ENCODE assay signal across 13 cellular contexts in genomic region chr1:100955322-100955721, GRCh38. TPM values are rescaled to one million over a fixed set of nuclear protein-coding genes. Genes with fewer than 3 reads are reported as not detected.
DNase-seq lines count a peak whose midpoint lies in the region; ATAC-seq and TF ChIP-seq lines count a peak whose summit lies in the region.
"Had no signal": no experiment of that assay in that cellular context is flagged by ENCODE, and none has a peak within 500 bp of the region (broad histone marks: within the 10 kb centered on the region; RNA-seq: fewer than 3 reads in every experiment).

No MANE protein-coding gene starts in this region.

- TF ChIP-seq POLR2A in HCT116 (IDR thresholded peaks at IDR 0.05; ENCODE audit: borderline replicate concordance, extremely low read depth, insufficient read depth, insufficient read length), result no peak

- no peak overlapping the region for H3K9ac ChIP-seq in HCT116 (ENCODE audit: low read length)

- POLR2A ChIA-PET in HCT116 (lab: Charles Lee), result no interaction called here

- intact Hi-C loops in HCT116 (cut with micrococcal nuclease), result no loop called here

- peak; percentile 84 for DNase-seq in AG09319 (ENCODE audit: extremely low read depth, low read depth)
- no peak for DNase-seq in HCT116 (ENCODE audit: low read depth, low spot score)
- peak; percentile 85 for DNase-seq in astrocyte of the spinal cord (ENCODE audit: low read depth, low spot score)
- peak; percentile 22 for DNase-seq in kidney tubule cell (ENCODE audit: low spot score)
- DNase-seq in NCI-H524 (lab: John Stamatoyannopoulos, UW), result no peak
- DNase-seq in NCI-H345 (lab: John Stamatoyannopoulos, UW), result no peak
- DNase-seq in GM13977 (ENCODE audit: low spot score), result no peak
- DNase-seq: effector CD4-positive, alpha-beta T cell; H7; NCI-H1048; transverse colon had no signal

- H3K36me3 ChIP-seq in HCT116 (ENCODE audit: control insufficient read depth in 1 of 2, insufficient read depth in 2 of 2, low read length in 2 of 2), result no peaks in the 10 kb centered on the region; a peak in 1 of 4 replicates
- H3K36me3 ChIP-seq: neutrophil, transverse colon had no signal

- H3K4me3 ChIP-seq in HCT116 (replicated peaks in 1 of 2; ENCODE audit: low read depth in 1 of 2, low read length in 2 of 2) (no peak overlapping the region), astrocyte of the spinal cord (ENCODE audit: low read depth, low read length) (no peak overlapping the region)
- H3K4me3 ChIP-seq: transverse colon had no signal

- H2AFZ ChIP-seq in HCT116 (ENCODE audit: low read depth, low read length, poor library complexity, severe bottlenecking), result no peak overlapping the region

- no peaks in the 10 kb centered on the region for H3K9me3 ChIP-seq in HCT116 (ENCODE audit: control insufficient read depth in 1 of 2, insufficient read depth in 1 of 2, low read depth in 1 of 2, low read length in 2 of 2)
- H3K9me3 ChIP-seq: neutrophil, transverse colon had no signal

- H4K20me1 ChIP-seq in HCT116 (ENCODE audit: insufficient read depth), result no peaks in the 10 kb centered on the region

- CTCF ChIA-PET in HCT116 (lab: Charles Lee), result interaction anchor here (1.0 kb wide), 1 partner anchor 34 kb away, joined by 4 read pairs; no protein-coding TSS in a partner anchor

- RAD21 ChIA-PET in HCT116 (lab: Charles Lee; ENCODE audit: low non-redundant PET in 1 of 2, low total read pairs in 2 of 2, uncharacterized antibody in 2 of 2, unreplicated experiment in 2 of 2), result no interaction called here

- H3K4me2 ChIP-seq in HCT116 (ENCODE audit: low read length), result no peak overlapping the region

- TF ChIP-seq CTCF in AG09319 (IDR thresholded peaks at IDR 0.05; ENCODE audit: low read depth, low read length) (no peak), HCT116 (IDR thresholded peaks at IDR 0.05 in 2 of 3, conservative IDR thresholded peaks at IDR 0.05 in 1 of 3; ENCODE audit: borderline replicate concordance in 1 of 3, insufficient read depth in 1 of 3, low read depth in 2 of 3, low read length in 2 of 3) (no peak), astrocyte of the spinal cord (IDR thresholded peaks at IDR 0.05; ENCODE audit: low read depth, low read length) (no peak), GM13977 (IDR thresholded peaks at IDR 0.05; ENCODE audit: extremely low read depth, insufficient read depth, missing control alignments) (no peak)

- no peak for ATAC-seq in HCT116
- ATAC-seq in GM18517 (IDR thresholded peaks at IDR 0.05; ENCODE audit: unreplicated experiment), result no peak

- H3K9me2 ChIP-seq in HCT116 (ENCODE audit: insufficient read depth), result no peaks in the 10 kb centered on the region

- in situ Hi-C loops in astrocyte of the spinal cord (cut with HindIII; ENCODE audit: low sequenced_read_pairs), result no loop called here
- in situ Hi-C loops in GM13977 (cut with MboI; ENCODE audit: low pct_unique_long_range_greater_than_20kb, low sequenced_read_pairs, unreplicated experiment), result no loop called here

- H3K27me3 ChIP-seq in HCT116 (ENCODE audit: insufficient read depth, low read length), result no peaks in the 10 kb centered on the region
- H3K27me3 ChIP-seq: neutrophil, transverse colon had no signal

- no peak for TF ChIP-seq RAD21 in HCT116 (IDR thresholded peaks at IDR 0.05; ENCODE audit: low read depth)

- H3K4me1 ChIP-seq in HCT116 (ENCODE audit: control insufficient read depth in 1 of 2, insufficient read depth in 2 of 2, low read length in 2 of 2), result peaks cover 0 to 6% of the 10 kb centered on the region in 2 experiments; a peak in 2 of 4 replicates

- H3K79me2 ChIP-seq in HCT116 (ENCODE audit: insufficient read depth, low read length), result no peaks in the 10 kb centered on the region

- BruUV-seq in HCT116 (replicated peaks; lab: Mats Ljungman, UMichigan), result no TSS peak

- H3K27ac ChIP-seq in HCT116 (ENCODE audit: low read depth, low read length), result no peak overlapping the region
- H3K27ac ChIP-seq: neutrophil, transverse colon had no signal

TF ChIP-seq in HCT116, 20 proteins besides CTCF, POLR2A, EP300 and RAD21:
- no peak for TF ChIP-seq ELF1 (IDR thresholded peaks at IDR 0.05; ENCODE audit: borderline replicate concordance, low read depth)
- no peak for TF ChIP-seq JUND (IDR thresholded peaks at IDR 0.05)
- 0 out of 2 replicates have a peak, but pooled peaks have one; percentile 10 for TF ChIP-seq FOSL1 (IDR thresholded peaks at IDR 0.05; ENCODE audit: low read depth)

RNA-seq across cellular contexts. Expression of gene SLC30A7, which starts 59.4 kb away (rescaled TPM):
- 23.3 TPM for total RNA-seq in HCT116 (2021; ENCODE audit: unreplicated experiment)
- 3.6 and 4.2 TPM in 2 replicates for polyA plus RNA-seq in HCT116 (2012)

Comparison
In these comparisons a context has a peak if more than half of its experiments do, and no peak if none do; other contexts are left out.
1. DNase-seq: peak in AG09319 (single experiment), astrocyte of the spinal cord (single experiment) and kidney tubule cell (single experiment); none in HCT116 (single experiment), NCI-H524 (0 of 2), NCI-H345 (single experiment) and GM13977 (single experiment).